In the genomic region with DNA sequence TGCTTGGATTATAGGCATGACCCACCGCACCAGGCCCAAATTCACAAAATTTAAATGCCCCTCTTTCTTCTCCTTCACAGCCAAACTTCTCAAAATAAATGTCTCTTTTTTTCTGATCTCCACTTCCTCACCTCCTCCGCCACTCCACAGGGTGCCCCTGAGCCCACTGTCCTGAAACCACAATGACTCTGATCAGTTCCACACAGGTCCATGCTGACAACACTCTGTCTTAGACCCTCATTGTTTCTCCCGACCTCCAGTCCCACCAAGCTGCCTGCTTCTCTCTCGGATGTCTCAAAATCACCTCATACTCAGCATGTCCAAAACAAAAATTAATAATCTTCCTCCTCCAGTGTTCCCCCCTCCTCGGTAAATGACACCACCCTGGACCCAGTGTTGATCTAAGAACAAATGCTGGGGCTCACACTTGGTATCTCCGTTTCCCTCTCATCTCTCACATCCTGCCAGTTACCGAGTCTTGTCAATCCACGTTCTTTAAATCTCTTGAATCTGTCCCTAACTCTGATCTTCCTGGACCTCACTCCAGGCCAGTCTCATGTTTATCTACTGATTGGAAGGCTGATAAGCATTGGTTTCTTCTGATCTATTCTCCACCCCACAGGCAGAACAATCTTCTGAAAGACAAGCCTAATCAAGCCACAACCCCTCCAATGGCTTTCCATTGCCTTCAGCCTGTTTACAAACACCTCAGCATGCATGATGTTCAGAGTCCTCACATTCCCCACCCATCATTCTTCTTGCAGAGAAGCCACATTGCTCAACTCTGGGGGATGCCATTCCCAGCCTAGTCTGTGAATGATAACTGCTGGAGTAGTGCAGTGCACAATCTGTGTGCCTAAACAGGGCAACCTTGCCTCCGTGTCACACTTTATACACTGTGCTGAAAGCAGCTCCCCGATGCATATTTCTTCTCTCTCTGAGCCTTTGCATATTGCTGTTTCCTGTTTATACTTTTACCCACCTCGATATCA, we compare ENCODE assay signal across 1 cellular context.
TF ChIP-seq lines count a peak whose summit lies in the region.

No MANE protein-coding gene starts in this region.

TF ChIP-seq in GM23338, 12 proteins besides CTCF, POLR2A, EP300 and RAD21 (continued from another document):
- TF ChIP-seq STAT1 (IDR thresholded peaks at IDR 0.05; ENCODE audit: unreplicated experiment): no peak
- TF ChIP-seq EZH2 (IDR thresholded peaks at IDR 0.05; ENCODE audit: low read depth, unreplicated experiment): no peak
- TF ChIP-seq, protein P1, sequence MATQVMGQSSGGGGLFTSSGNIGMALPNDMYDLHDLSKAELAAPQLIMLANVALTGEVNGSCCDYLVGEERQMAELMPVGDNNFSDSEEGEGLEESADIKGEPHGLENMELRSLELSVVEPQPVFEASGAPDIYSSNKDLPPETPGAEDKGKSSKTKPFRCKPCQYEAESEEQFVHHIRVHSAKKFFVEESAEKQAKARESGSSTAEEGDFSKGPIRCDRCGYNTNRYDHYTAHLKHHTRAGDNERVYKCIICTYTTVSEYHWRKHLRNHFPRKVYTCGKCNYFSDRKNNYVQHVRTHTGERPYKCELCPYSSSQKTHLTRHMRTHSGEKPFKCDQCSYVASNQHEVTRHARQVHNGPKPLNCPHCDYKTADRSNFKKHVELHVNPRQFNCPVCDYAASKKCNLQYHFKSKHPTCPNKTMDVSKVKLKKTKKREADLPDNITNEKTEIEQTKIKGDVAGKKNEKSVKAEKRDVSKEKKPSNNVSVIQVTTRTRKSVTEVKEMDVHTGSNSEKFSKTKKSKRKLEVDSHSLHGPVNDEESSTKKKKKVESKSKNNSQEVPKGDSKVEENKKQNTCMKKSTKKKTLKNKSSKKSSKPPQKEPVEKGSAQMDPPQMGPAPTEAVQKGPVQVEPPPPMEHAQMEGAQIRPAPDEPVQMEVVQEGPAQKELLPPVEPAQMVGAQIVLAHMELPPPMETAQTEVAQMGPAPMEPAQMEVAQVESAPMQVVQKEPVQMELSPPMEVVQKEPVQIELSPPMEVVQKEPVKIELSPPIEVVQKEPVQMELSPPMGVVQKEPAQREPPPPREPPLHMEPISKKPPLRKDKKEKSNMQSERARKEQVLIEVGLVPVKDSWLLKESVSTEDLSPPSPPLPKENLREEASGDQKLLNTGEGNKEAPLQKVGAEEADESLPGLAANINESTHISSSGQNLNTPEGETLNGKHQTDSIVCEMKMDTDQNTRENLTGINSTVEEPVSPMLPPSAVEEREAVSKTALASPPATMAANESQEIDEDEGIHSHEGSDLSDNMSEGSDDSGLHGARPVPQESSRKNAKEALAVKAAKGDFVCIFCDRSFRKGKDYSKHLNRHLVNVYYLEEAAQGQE (IDR thresholded peaks at IDR 0.05; ENCODE audit: unreplicated experiment): no peak
- TF ChIP-seq JUNB (IDR thresholded peaks at IDR 0.05; ENCODE audit: unreplicated experiment): no peak
